ENCODE assay signal across 27 cellular contexts in the genomic region with DNA sequence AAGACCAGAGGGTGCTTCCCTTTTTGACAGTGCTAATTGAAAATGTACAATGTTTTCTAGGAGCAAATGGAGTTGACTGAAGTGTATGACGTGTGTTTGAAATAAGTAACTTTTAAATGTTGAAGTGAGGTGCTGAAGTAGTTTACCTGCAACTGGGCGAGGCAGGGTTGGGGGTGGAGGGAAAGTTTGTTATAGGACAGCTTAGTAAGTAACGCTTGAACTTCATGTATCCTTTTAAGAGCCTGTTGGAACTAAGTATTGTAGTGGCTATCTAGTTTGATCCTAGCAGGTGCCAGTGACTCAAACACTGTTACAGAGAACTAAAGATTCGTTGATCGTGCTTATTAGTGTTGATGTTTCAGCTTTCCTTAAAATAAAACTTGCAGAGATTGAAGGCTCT. TPM values are rescaled to one million over a fixed set of nuclear protein-coding genes. Genes with fewer than 3 reads are reported as not detected.
"Had no signal": no experiment of that assay in that cellular context is flagged by ENCODE, and none has a peak within 500 bp of the region (broad histone marks: within the 10 kb centered on the region; RNA-seq: fewer than 3 reads in every experiment).

No MANE protein-coding gene starts in this region.

- ATAC-seq: activated CD8-positive, alpha-beta memory T cell treated with anti-CD3 and anti-CD28 coated beads, Interleukin-2, amount 10 ng/mL, durations not matched to agents 7 days and 5 days; activated naive CD4-positive, alpha-beta T cell treated with anti-CD3 and anti-CD28 coated beads, Interleukin-2, amount 50 U/mL, for 72 hours; activated naive CD8-positive, alpha-beta T cell treated with anti-CD3 and anti-CD28 coated beads, Interleukin-2, amount 50 U/mL, for 24 hours; T-helper 17 cell had no signal

- H3K36me3 ChIP-seq: brain microvascular endothelial cell, cardiac muscle cell, MG63 had no signal

- FAIRE-seq: astrocyte had no signal

- H3K4me3 ChIP-seq: cardiac muscle cell, MG63 had no signal

- DNase-seq: activated B cell treated with CpG ODN at 0.5 μM for 24 hours; activated CD4-positive, alpha-beta T cell treated with anti-CD3 and anti-CD28 coated beads for 1 hour; activated CD4-positive, alpha-beta T cell treated with anti-CD3 and anti-CD28 coated beads, Interleukin-2, amount 10 ng/mL, durations not matched to agents 24 days and 14 days; activated CD4-positive, alpha-beta T cell treated with anti-CD3 and anti-CD28 coated beads, Interleukin-2, amount 50 U/mL, for 48 hours; activated CD8-positive, alpha-beta memory T cell treated with anti-CD3 and anti-CD28 coated beads, Interleukin-2, amount 10 ng/mL, durations not matched to agents 7 days and 5 days; activated effector memory CD4-positive, alpha-beta T cell treated with anti-CD3 and anti-CD28 coated beads, Interleukin-2, amount 50 U/mL, for 16 hours; activated naive CD4-positive, alpha-beta T cell treated with Interleukin-2 at 50 U/mL for 16 hours; activated naive CD8-positive, alpha-beta T cell treated with anti-CD3 and anti-CD28 coated beads, Interleukin-2, amount 50 U/mL, for 24 hours; activated T-cell treated with anti-CD3 and anti-CD28 coated beads, Interleukin-2, amount 50 U/mL, for 24 hours; amygdala; brain microvascular endothelial cell; MG63; MV-4-11; NCI-H1105 treated with DMSO at 0.1 percent for 48 hours; NCI-H1436 treated with DMSO at 0.1 percent for 48 hours; NCI-H187; NCI-H2081; NCI-H446 treated with DMSO at 0.1 percent for 48 hours; NCI-H524 treated with DMSO at 0.1 percent for 48 hours; NCI-H748 treated with DMSO at 0.1 percent for 48 hours; SIG-M5; T-helper 17 cell; T-helper 9 cell had no signal

- H3K9me3 ChIP-seq: MG63 had no signal

- H3K27ac ChIP-seq: brain microvascular endothelial cell, cardiac muscle cell had no signal

RNA-seq across cellular contexts. Expression of gene SLAIN1, which starts 5.9 kb away (rescaled TPM):
- total RNA-seq: RPMI7951 had no signal
